ENCODE assay signal across 1 cellular context in the genomic region with DNA sequence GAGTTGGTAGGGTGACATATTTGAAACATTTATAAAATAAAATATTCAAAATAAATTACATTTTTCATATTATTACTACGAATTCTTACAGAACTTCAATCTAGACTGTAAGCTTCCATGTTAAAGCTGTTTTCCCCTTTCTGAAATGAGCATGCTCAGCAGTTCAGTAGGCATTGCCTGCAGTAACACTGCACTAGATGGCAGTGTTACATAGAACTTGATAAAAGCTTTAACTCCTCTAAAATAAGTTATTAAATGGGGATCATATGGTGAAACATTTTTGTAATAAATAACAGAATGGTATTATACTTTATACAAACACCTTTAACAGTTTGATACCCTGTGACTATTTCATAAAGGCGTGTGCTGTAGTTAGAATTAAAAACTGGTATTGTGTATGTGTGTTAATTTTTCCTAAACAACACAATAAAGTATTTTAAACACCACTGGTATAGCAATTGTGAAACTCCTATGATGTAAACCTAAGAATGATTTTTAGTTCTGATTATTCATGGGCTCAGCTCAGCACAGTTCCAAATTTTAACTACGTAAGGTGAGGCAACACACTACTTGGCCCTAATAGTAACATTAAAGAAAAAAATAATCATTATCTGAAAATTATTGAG.
A peak's percentile ranks its signal among the peaks of the same experiment; 100 is the strongest.
TF ChIP-seq lines count a peak whose summit lies in the region.

No MANE protein-coding gene starts in this region.

TF ChIP-seq in GM12878, 131 proteins besides CTCF, POLR2A, EP300 and RAD21 (continues in another document):
- TF ChIP-seq RAD51 (IDR thresholded peaks at IDR 0.05) (no peak), MYB (IDR thresholded peaks at IDR 0.05; ENCODE audit: borderline replicate concordance, low read depth, low read length) (no peak), STAT3 (IDR thresholded peaks at IDR 0.05; ENCODE audit: low read depth, low read length) (no peak), ATF7 (IDR thresholded peaks at IDR 0.05; ENCODE audit: low read depth) (peak; percentile 77), FOXM1 (IDR thresholded peaks at IDR 0.05; ENCODE audit: low read depth, low read length) (0 out of 2 replicates have a peak, but pooled peaks have one; percentile 17), HDAC6 (IDR thresholded peaks at IDR 0.05; ENCODE audit: unreplicated experiment) (no peak), RUNX3 (IDR thresholded peaks at IDR 0.05; ENCODE audit: low read length) (peak; percentile 8; the same call in 1 of the 2 replicates), CEBPB (IDR thresholded peaks at IDR 0.05; ENCODE audit: borderline replicate concordance in 1 of 2, low read depth in 2 of 2, low read length in 2 of 2) (no peak), RFX5 (IDR thresholded peaks at IDR 0.05; ENCODE audit: low read depth, low read length) (no peak), ZNF24 (IDR thresholded peaks at IDR 0.05) (no peak), NFIC (IDR thresholded peaks at IDR 0.05; ENCODE audit: low read depth, low read length) (peak; percentile 63), POLR2AphosphoS2 (IDR thresholded peaks at IDR 0.05; ENCODE audit: low read depth, low read length) (no peak), E2F8 (IDR thresholded peaks at IDR 0.05; ENCODE audit: low read depth, partially characterized antibody) (no peak), TCF12 (IDR thresholded peaks at IDR 0.05; ENCODE audit: low read depth, low read length) (no peak), CUX1 (IDR thresholded peaks at IDR 0.05; ENCODE audit: insufficient replicate concordance, low read depth, low read length) (no peak), MXI1 (IDR thresholded peaks at IDR 0.05; ENCODE audit: low read depth, low read length) (no peak), NRF1 (conservative IDR thresholded peaks at IDR 0.05; ENCODE audit: low read depth, low read length) (0 out of 2 replicates have a peak, but pooled peaks have one; percentile 26), MEF2B (IDR thresholded peaks at IDR 0.05; ENCODE audit: partially characterized antibody, poor library complexity, severe bottlenecking) (peak; percentile 20), BCL11A (IDR thresholded peaks at IDR 0.05; ENCODE audit: low read depth, low read length) (no peak), RCOR1 (conservative IDR thresholded peaks at IDR 0.05; ENCODE audit: low read depth, low read length) (no peak), SREBF1 (IDR thresholded peaks at IDR 0.05; ENCODE audit: low read length) (no peak), PAX5 (IDR thresholded peaks at IDR 0.05; ENCODE audit: borderline replicate concordance, low read depth, low read length) (no peak), CREB1 (IDR thresholded peaks at IDR 0.05; ENCODE audit: low read depth) (0 out of 2 replicates have a peak, but pooled peaks have one; percentile 8), RB1 (IDR thresholded peaks at IDR 0.05; ENCODE audit: borderline replicate concordance) (no peak), SKIL (IDR thresholded peaks at IDR 0.05; ENCODE audit: low read depth, poor library complexity, severe bottlenecking) (peak; percentile 23), LARP7 (IDR thresholded peaks at IDR 0.05) (no peak), JUNB (IDR thresholded peaks at IDR 0.05) (peak; percentile 67), NBN (IDR thresholded peaks at IDR 0.05) (no peak)
- TF ChIP-seq, protein P1, sequence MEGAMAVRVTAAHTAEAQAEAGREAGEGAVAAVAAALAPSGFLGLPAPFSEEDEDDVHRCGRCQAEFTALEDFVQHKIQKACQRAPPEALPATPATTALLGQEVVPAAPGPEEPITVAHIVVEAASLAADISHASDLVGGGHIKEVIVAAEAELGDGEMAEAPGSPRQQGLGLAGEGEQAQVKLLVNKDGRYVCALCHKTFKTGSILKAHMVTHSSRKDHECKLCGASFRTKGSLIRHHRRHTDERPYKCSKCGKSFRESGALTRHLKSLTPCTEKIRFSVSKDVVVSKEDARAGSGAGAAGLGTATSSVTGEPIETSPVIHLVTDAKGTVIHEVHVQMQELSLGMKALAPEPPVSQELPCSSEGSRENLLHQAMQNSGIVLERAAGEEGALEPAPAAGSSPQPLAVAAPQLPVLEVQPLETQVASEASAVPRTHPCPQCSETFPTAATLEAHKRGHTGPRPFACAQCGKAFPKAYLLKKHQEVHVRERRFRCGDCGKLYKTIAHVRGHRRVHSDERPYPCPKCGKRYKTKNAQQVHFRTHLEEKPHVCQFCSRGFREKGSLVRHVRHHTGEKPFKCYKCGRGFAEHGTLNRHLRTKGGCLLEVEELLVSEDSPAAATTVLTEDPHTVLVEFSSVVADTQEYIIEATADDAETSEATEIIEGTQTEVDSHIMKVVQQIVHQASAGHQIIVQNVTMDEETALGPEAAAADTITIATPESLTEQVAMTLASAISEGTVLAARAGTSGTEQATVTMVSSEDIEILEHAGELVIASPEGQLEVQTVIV (IDR thresholded peaks at IDR 0.05; ENCODE audit: borderline replicate concordance, partially characterized antibody), result no peak
- TF ChIP-seq, protein P2, sequence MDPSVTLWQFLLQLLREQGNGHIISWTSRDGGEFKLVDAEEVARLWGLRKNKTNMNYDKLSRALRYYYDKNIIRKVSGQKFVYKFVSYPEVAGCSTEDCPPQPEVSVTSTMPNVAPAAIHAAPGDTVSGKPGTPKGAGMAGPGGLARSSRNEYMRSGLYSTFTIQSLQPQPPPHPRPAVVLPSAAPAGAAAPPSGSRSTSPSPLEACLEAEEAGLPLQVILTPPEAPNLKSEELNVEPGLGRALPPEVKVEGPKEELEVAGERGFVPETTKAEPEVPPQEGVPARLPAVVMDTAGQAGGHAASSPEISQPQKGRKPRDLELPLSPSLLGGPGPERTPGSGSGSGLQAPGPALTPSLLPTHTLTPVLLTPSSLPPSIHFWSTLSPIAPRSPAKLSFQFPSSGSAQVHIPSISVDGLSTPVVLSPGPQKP (IDR thresholded peaks at IDR 0.05; ENCODE audit: low read depth, low read length), result no peak
- TF ChIP-seq, protein P3, sequence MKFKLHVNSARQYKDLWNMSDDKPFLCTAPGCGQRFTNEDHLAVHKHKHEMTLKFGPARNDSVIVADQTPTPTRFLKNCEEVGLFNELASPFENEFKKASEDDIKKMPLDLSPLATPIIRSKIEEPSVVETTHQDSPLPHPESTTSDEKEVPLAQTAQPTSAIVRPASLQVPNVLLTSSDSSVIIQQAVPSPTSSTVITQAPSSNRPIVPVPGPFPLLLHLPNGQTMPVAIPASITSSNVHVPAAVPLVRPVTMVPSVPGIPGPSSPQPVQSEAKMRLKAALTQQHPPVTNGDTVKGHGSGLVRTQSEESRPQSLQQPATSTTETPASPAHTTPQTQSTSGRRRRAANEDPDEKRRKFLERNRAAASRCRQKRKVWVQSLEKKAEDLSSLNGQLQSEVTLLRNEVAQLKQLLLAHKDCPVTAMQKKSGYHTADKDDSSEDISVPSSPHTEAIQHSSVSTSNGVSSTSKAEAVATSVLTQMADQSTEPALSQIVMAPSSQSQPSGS (IDR thresholded peaks at IDR 0.05; ENCODE audit: low read length), result peak; percentile 76
- TF ChIP-seq, protein P4, sequence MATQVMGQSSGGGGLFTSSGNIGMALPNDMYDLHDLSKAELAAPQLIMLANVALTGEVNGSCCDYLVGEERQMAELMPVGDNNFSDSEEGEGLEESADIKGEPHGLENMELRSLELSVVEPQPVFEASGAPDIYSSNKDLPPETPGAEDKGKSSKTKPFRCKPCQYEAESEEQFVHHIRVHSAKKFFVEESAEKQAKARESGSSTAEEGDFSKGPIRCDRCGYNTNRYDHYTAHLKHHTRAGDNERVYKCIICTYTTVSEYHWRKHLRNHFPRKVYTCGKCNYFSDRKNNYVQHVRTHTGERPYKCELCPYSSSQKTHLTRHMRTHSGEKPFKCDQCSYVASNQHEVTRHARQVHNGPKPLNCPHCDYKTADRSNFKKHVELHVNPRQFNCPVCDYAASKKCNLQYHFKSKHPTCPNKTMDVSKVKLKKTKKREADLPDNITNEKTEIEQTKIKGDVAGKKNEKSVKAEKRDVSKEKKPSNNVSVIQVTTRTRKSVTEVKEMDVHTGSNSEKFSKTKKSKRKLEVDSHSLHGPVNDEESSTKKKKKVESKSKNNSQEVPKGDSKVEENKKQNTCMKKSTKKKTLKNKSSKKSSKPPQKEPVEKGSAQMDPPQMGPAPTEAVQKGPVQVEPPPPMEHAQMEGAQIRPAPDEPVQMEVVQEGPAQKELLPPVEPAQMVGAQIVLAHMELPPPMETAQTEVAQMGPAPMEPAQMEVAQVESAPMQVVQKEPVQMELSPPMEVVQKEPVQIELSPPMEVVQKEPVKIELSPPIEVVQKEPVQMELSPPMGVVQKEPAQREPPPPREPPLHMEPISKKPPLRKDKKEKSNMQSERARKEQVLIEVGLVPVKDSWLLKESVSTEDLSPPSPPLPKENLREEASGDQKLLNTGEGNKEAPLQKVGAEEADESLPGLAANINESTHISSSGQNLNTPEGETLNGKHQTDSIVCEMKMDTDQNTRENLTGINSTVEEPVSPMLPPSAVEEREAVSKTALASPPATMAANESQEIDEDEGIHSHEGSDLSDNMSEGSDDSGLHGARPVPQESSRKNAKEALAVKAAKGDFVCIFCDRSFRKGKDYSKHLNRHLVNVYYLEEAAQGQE (IDR thresholded peaks at IDR 0.05; ENCODE audit: low read depth, low read length), result no peak
- TF ChIP-seq, protein P5, sequence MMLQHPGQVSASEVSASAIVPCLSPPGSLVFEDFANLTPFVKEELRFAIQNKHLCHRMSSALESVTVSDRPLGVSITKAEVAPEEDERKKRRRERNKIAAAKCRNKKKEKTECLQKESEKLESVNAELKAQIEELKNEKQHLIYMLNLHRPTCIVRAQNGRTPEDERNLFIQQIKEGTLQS (IDR thresholded peaks at IDR 0.05; ENCODE audit: borderline replicate concordance, extremely low read depth, low read depth, low read length), result no peak
- TF ChIP-seq, protein P6, sequence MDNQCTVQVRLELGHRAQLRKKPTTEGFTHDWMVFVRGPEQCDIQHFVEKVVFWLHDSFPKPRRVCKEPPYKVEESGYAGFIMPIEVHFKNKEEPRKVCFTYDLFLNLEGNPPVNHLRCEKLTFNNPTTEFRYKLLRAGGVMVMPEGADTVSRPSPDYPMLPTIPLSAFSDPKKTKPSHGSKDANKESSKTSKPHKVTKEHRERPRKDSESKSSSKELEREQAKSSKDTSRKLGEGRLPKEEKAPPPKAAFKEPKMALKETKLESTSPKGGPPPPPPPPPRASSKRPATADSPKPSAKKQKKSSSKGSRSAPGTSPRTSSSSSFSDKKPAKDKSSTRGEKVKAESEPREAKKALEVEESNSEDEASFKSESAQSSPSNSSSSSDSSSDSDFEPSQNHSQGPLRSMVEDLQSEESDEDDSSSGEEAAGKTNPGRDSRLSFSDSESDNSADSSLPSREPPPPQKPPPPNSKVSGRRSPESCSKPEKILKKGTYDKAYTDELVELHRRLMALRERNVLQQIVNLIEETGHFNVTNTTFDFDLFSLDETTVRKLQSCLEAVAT (IDR thresholded peaks at IDR 0.05), result no peak
